In genomic region chr7:53658956-53659355, GRCh38 we compare ENCODE assay signal across 34 cellular contexts.
"Had no signal": no experiment of that assay in that cellular context is flagged by ENCODE, and none has a peak within 500 bp of the region (broad histone marks: within the 10 kb centered on the region; RNA-seq: fewer than 3 reads in every experiment).

No MANE protein-coding gene starts in this region.

- H3K4me1 ChIP-seq: Peyer's patch had no signal

- H3K9me3 ChIP-seq: Peyer's patch had no signal

- ATAC-seq: activated CD8-positive, alpha-beta memory T cell treated with anti-CD3 and anti-CD28 coated beads, Interleukin-2, amount 10 ng/mL, durations not matched to agents 7 days and 5 days; activated T-helper 17 cell treated with anti-CD3 and anti-CD28 coated beads, Interleukin-2, amount 50 U/mL, for 72 hours had no signal

- H3K36me3 ChIP-seq: Peyer's patch had no signal

- H3K27me3 ChIP-seq: Peyer's patch had no signal

- H3K4me3 ChIP-seq: Peyer's patch had no signal

- H3K27ac ChIP-seq: Peyer's patch, VCaP had no signal

- DNase-seq: activated B cell treated with CpG ODN at 0.5 μM for 24 hours; activated CD4-positive, alpha-beta memory T cell treated with anti-CD3 and anti-CD28 coated beads, Interleukin-2, amount 10 ng/mL, durations not matched to agents 7 days and 5 days; activated CD4-positive, alpha-beta T cell treated with anti-CD3 and anti-CD28 coated beads for 4 hours; activated CD4-positive, CD25-positive, alpha-beta regulatory T cell treated with anti-CD3 and anti-CD28 coated beads, Interleukin-2, amount 50 U/mL, for 72 hours; activated CD8-positive, alpha-beta memory T cell treated with anti-CD3 and anti-CD28 coated beads for 24 hours; activated CD8-positive, alpha-beta memory T cell treated with anti-CD3 and anti-CD28 coated beads, Interleukin-2, amount 10 ng/mL, durations not matched to agents 7 days and 5 days; activated CD8-positive, alpha-beta memory T cell treated with anti-CD3 and anti-CD28 coated beads, Interleukin-2, amount 50 U/mL, for 48 hours; activated effector memory CD4-positive, alpha-beta T cell treated with anti-CD3 and anti-CD28 coated beads, Interleukin-2, amount 50 U/mL, for 16 hours; activated naive CD4-positive, alpha-beta T cell; activated naive CD4-positive, alpha-beta T cell treated with anti-CD3 and anti-CD28 coated beads, Interleukin-2, amount 50 U/mL, for 16 hours; activated naive CD8-positive, alpha-beta T cell treated with anti-CD3 and anti-CD28 coated beads for 36 hours; activated T-cell treated with anti-CD3 and anti-CD28 coated beads, Interleukin-2, amount 50 U/mL, for 48 hours; amniotic stem cell; aorta; caudate nucleus; cerebellar nuclear complex; Karpas-422; NCI-H1105 treated with DMSO at 0.1 percent for 48 hours; NCI-H1436; NCI-H1694; NCI-H1930; NCI-H2081 treated with DMSO at 0.1 percent for 48 hours; NCI-H226; NCI-H446 treated with DMSO at 0.1 percent for 48 hours; NCI-H524; Peyer's patch; Right ventricle myocardium superior; RPMI8226; SW 1271; T-helper 1 cell; T-helper 2 cell; T-helper 9 cell had no signal
